ENCODE assay signal across 1 cellular context in the genomic region with DNA sequence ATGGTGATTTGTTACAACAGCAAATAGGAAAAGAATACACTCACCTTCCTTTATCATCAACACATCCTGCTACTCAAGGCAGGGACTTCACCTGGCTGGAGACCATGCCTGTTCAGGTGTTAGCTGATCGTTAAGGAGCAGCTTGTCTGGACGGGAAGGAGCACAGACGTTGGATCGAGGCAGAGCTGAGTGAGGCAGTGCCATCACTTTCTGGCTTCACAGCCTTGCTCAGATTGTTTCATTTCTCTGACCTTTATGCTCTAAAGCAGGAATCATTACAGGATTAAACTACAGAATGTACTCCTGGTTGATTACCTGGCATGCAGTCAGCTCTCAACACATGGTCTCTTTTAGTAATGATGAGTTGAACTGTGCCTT.
TF ChIP-seq lines count a peak whose summit lies in the region.

No MANE protein-coding gene starts in this region.

TF ChIP-seq in liver, 16 proteins besides CTCF, POLR2A, EP300 and RAD21 (continued from another document):
- TF ChIP-seq, protein P1, sequence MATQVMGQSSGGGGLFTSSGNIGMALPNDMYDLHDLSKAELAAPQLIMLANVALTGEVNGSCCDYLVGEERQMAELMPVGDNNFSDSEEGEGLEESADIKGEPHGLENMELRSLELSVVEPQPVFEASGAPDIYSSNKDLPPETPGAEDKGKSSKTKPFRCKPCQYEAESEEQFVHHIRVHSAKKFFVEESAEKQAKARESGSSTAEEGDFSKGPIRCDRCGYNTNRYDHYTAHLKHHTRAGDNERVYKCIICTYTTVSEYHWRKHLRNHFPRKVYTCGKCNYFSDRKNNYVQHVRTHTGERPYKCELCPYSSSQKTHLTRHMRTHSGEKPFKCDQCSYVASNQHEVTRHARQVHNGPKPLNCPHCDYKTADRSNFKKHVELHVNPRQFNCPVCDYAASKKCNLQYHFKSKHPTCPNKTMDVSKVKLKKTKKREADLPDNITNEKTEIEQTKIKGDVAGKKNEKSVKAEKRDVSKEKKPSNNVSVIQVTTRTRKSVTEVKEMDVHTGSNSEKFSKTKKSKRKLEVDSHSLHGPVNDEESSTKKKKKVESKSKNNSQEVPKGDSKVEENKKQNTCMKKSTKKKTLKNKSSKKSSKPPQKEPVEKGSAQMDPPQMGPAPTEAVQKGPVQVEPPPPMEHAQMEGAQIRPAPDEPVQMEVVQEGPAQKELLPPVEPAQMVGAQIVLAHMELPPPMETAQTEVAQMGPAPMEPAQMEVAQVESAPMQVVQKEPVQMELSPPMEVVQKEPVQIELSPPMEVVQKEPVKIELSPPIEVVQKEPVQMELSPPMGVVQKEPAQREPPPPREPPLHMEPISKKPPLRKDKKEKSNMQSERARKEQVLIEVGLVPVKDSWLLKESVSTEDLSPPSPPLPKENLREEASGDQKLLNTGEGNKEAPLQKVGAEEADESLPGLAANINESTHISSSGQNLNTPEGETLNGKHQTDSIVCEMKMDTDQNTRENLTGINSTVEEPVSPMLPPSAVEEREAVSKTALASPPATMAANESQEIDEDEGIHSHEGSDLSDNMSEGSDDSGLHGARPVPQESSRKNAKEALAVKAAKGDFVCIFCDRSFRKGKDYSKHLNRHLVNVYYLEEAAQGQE (IDR thresholded peaks at IDR 0.05): no peak
- TF ChIP-seq FOXA1 (IDR thresholded peaks at IDR 0.05) (no peak), YY1 (IDR thresholded peaks at IDR 0.05) (no peak), HNF4A (conservative IDR thresholded peaks at IDR 0.05) (no peak), SP1 (IDR thresholded peaks at IDR 0.05) (no peak), TAF1 (conservative IDR thresholded peaks at IDR 0.05) (no peak), RXRA (IDR thresholded peaks at IDR 0.05) (no peak), HNF4G (IDR thresholded peaks at IDR 0.05) (no peak), EGR1 (IDR thresholded peaks at IDR 0.05; ENCODE audit: low read depth in 2 of 2) (no peak), NR2F2 (IDR thresholded peaks at IDR 0.05) (no peak), JUND (IDR thresholded peaks at IDR 0.05) (no peak)
- TF ChIP-seq, protein P2, sequence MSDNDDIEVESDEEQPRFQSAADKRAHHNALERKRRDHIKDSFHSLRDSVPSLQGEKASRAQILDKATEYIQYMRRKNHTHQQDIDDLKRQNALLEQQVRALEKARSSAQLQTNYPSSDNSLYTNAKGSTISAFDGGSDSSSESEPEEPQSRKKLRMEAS (IDR thresholded peaks at IDR 0.05): no peak
- TF ChIP-seq, protein P3, sequence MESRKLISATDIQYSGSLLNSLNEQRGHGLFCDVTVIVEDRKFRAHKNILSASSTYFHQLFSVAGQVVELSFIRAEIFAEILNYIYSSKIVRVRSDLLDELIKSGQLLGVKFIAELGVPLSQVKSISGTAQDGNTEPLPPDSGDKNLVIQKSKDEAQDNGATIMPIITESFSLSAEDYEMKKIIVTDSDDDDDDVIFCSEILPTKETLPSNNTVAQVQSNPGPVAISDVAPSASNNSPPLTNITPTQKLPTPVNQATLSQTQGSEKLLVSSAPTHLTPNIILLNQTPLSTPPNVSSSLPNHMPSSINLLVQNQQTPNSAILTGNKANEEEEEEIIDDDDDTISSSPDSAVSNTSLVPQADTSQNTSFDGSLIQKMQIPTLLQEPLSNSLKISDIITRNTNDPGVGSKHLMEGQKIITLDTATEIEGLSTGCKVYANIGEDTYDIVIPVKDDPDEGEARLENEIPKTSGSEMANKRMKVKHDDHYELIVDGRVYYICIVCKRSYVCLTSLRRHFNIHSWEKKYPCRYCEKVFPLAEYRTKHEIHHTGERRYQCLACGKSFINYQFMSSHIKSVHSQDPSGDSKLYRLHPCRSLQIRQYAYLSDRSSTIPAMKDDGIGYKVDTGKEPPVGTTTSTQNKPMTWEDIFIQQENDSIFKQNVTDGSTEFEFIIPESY (IDR thresholded peaks at IDR 0.05): no peak
- TF ChIP-seq, protein P4, sequence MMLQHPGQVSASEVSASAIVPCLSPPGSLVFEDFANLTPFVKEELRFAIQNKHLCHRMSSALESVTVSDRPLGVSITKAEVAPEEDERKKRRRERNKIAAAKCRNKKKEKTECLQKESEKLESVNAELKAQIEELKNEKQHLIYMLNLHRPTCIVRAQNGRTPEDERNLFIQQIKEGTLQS (IDR thresholded peaks at IDR 0.05): no peak
TF ChIP-seq in liver: peak in this region for 0.
